ENCODE assay signal across 18 cellular contexts in the genomic region with DNA sequence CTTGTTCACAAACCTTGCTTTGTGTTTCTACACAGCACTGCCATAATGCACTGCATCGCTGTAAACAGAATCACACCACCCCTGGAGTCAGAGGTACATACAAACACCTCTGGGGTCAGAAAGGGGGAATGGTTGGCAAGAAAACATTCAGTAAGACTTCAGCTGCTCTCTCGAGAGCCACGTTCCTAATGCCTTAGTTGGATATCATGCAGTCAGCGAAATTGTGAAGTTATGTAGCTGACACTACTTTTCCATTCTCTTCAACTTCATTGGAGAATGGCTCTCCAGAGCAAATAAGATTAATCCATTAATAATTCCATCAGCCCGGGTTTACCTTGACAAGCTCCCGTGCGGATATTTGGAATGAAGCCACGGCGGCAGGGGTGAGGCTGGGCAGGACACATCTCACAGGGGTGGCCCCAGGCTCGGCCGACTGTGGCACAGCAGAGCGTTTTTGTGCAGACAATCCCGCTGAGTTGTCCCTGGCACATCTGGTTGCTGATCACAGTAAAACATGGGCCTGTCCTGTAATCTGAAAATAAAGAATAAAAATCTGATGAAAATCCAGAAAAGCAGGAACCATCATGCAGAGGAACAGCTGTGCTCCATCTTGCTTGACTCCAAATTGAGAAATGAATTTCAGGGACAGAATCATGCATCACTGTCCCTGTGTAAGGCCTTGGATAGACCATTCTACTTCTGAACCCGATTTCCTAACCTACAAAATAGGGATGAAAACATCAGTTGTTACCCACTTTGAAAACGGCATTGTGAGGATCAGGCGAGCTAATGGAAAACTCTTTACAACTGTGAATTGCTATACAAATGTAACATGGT.
DNase-seq lines count a peak whose midpoint lies in the region; ATAC-seq and TF ChIP-seq lines count a peak whose summit lies in the region.
"Had no signal": no experiment of that assay in that cellular context is flagged by ENCODE, and none has a peak within 500 bp of the region (broad histone marks: within the 10 kb centered on the region; RNA-seq: fewer than 3 reads in every experiment).

No MANE protein-coding gene starts in this region.

- no peak for TF ChIP-seq POLR2A in sigmoid colon (IDR thresholded peaks at IDR 0.05)

- peak overlapping the region; percentile 81 for H3K27ac Mint-ChIP-seq in endothelial cell (ENCODE audit: unreplicated experiment)
- H3K27ac Mint-ChIP-seq: T-helper 2 cell treated with Interferon-gamma antibody and Interleukin-4, amounts not matched to agents 5 μg/mL and 100 μg/mL, for 36 hours had no signal

- ATAC-seq in right cardiac atrium, result peak; percentile 60 to 62
- ATAC-seq in HG03460 (IDR thresholded peaks at IDR 0.05; ENCODE audit: unreplicated experiment), result no peak
- ATAC-seq: activated CD4-positive, CD25-positive, alpha-beta regulatory T cell treated with anti-CD3 and anti-CD28 coated beads, Interleukin-2, amount 50 U/mL, for 24 hours had no signal

- DNase-seq in GM03348 (ENCODE audit: low spot score), result peak; percentile 7
- no peak for DNase-seq in endothelial cell (ENCODE audit: low spot score)
- DNase-seq in right cardiac atrium, result peak; percentile 31 to 68 (median 68)
- no peak for DNase-seq in sigmoid colon
- no peak for DNase-seq in dedifferentiated amniotic fluid mesenchymal stem cell (ENCODE audit: extremely low spot score)
- no peak for DNase-seq in NCI-H748 treated with DMSO at 0.1 percent for 48 hours (lab: John Stamatoyannopoulos, UW)
- no peak for DNase-seq in caudate nucleus (lab: John Stamatoyannopoulos, UW)
- DNase-seq: cerebellar nuclear complex; COR-L47; MV-4-11; NCI-H2081 treated with DMSO at 0.1 percent for 48 hours; NCI-H524; retina; SJCRH30; stimulated activated CD4-positive, alpha-beta T cell treated with anti-CD3 and anti-CD28 coated beads, Interleukin-2, amount 100 ng/mL, for 24 hours had no signal

- intact Hi-C loops in right cardiac atrium (cut with DNase I) (loop anchor here in 1 of 4 donors (10.0 kb wide), 1 partner anchor 107 kb away; the partner anchor contains the start of gene FBN1), sigmoid colon (cut with DNase I) (loop anchor here (10.0 kb wide), 1 partner anchor 107 kb away; the partner anchor contains the start of gene FBN1)

- H3K4me1 Mint-ChIP-seq in endothelial cell (ENCODE audit: unreplicated experiment), result peaks cover 20% of the 10 kb centered on the region

- no peaks in the 10 kb centered on the region for H3K9me3 Mint-ChIP-seq in endothelial cell (ENCODE audit: unreplicated experiment)
- H3K9me3 Mint-ChIP-seq: T-helper 2 cell treated with Interferon-gamma antibody and Interleukin-4, amounts not matched to agents 5 μg/mL and 100 μg/mL, for 36 hours had no signal

- no peaks in the 10 kb centered on the region for H3K9me3 ChIP-seq in right cardiac atrium (ENCODE audit: control insufficient read depth, low read length)
- no peaks in the 10 kb centered on the region for H3K9me3 ChIP-seq in sigmoid colon
- H3K9me3 ChIP-seq: SJCRH30 had no signal

- H3K4me1 ChIP-seq in right cardiac atrium (ENCODE audit: control insufficient read depth, insufficient read depth, low read length) (peaks cover 4% of the 10 kb centered on the region), sigmoid colon (peaks cover 0 to 14% (median 4%) of the 10 kb centered on the region in 4 donors)
- H3K4me1 ChIP-seq: SJCRH30 had no signal

- TF ChIP-seq CTCF in endothelial cell (IDR thresholded peaks at IDR 0.05; ENCODE audit: unreplicated experiment) (no peak), sigmoid colon (IDR thresholded peaks at IDR 0.05) (no peak)

- H3K4me3 ChIP-seq in right cardiac atrium (ENCODE audit: low read length), result no peak overlapping the region
- H3K4me3 ChIP-seq in sigmoid colon, result no peak overlapping the region
- H3K4me3 ChIP-seq: SJCRH30 had no signal

- 46% methylated on average over 16 of the region's 16 CpGs for WGBS in right cardiac atrium
- 84 to 89% methylated on average over 16 of the region's 16 CpGs for WGBS in sigmoid colon, 2 donors

- no peaks in the 10 kb centered on the region for H3K36me3 ChIP-seq in sigmoid colon
- H3K36me3 ChIP-seq: SJCRH30 had no signal

- no peak for TF ChIP-seq EP300 in sigmoid colon (IDR thresholded peaks at IDR 0.05)

- H3K4me3 Mint-ChIP-seq in endothelial cell (ENCODE audit: unreplicated experiment), result no peak overlapping the region
- H3K4me3 Mint-ChIP-seq: T-helper 2 cell treated with Interferon-gamma antibody and Interleukin-4, amounts not matched to agents 5 μg/mL and 100 μg/mL, for 36 hours had no signal

- peaks cover 3% of the 10 kb centered on the region for H3K27me3 Mint-ChIP-seq in endothelial cell (ENCODE audit: unreplicated experiment)

- H3K27me3 ChIP-seq in right cardiac atrium (ENCODE audit: control insufficient read depth, insufficient read depth) (no peaks in the 10 kb centered on the region), sigmoid colon (no peaks in the 10 kb centered on the region)
- H3K27me3 ChIP-seq: SJCRH30 had no signal

- H3K36me3 Mint-ChIP-seq in endothelial cell (ENCODE audit: low read depth, unreplicated experiment), result peaks cover 4% of the 10 kb centered on the region

- no peak overlapping the region for H3K27ac ChIP-seq in right cardiac atrium (ENCODE audit: low read length)
- peak overlapping the region; percentile 26 to 63 (median 58) for H3K27ac ChIP-seq in sigmoid colon
- H3K27ac ChIP-seq in caudate nucleus (ENCODE audit: low read depth, low read length), result no peak overlapping the region
- H3K27ac ChIP-seq: SJCRH30 had no signal

Comparison
In these comparisons a context has a peak if more than half of its experiments do, and no peak if none do; other contexts are left out.
1. DNase-seq: peak in GM03348 (single experiment) and right cardiac atrium (3 of 3); none in endothelial cell (single experiment), sigmoid colon (single experiment), dedifferentiated amniotic fluid mesenchymal stem cell (single experiment), NCI-H748 treated with DMSO at 0.1 percent for 48 hours (single experiment) and caudate nucleus (0 of 61).
2. H3K27ac ChIP-seq: peak in sigmoid colon (4 of 4); none in right cardiac atrium (single experiment) and caudate nucleus (single experiment).